25 cellular contexts compared by ENCODE assay signal in genomic region chr2:73404409-73404808, GRCh38.
"Had no signal": no experiment of that assay in that cellular context is flagged by ENCODE, and none has a peak within 500 bp of the region (broad histone marks: within the 10 kb centered on the region; RNA-seq: fewer than 3 reads in every experiment).

No MANE protein-coding gene starts in this region.

- H3K27me3 ChIP-seq: esophagus muscularis mucosa, foreskin keratinocyte, gastroesophageal sphincter, heart left ventricle, hepatocyte, left lung had no signal

- H3K27ac ChIP-seq: esophagus muscularis mucosa, foreskin keratinocyte, gastroesophageal sphincter, heart left ventricle, hepatocyte, left lung, lower lobe of right lung had no signal

- H3K4me3 ChIP-seq: esophagus muscularis mucosa, gastroesophageal sphincter, heart left ventricle, hepatocyte, left lung, lower lobe of right lung, mucosa of descending colon had no signal

- H2AFZ ChIP-seq: hepatocyte had no signal

- H3K4me1 ChIP-seq: esophagus muscularis mucosa, foreskin keratinocyte, gastroesophageal sphincter, heart left ventricle, left lung, lower lobe of right lung had no signal

- DNase-seq: cortex of kidney; effector CD8-positive, alpha-beta T cell; effector memory CD8-positive, alpha-beta T cell; foreskin keratinocyte; heart left ventricle; hypothalamus; immature natural killer cell; islet precursor cell; kidney; kidney glomerular epithelial cell; left colon; left lung; left ventricle myocardium superior; lower lobe of right lung; mesenchymal stem cell; mucosa of descending colon; naive B cell; naive thymus-derived CD8-positive, alpha-beta T cell had no signal

- H3K9me3 Mint-ChIP-seq: effector memory CD8-positive, alpha-beta T cell had no signal

- H3K4me3 Mint-ChIP-seq: dendritic cell treated with granulocyte-macrophage colony-stimulating factor and Interleukin-4, amounts not matched to agents 40 ng/mL and 50 ng/mL, for 4 days; effector memory CD8-positive, alpha-beta T cell; immature natural killer cell; mesothelial cell of epicardium; naive B cell had no signal

- H3K4me2 ChIP-seq: hepatocyte had no signal

- ATAC-seq: effector memory CD8-positive, alpha-beta T cell; foreskin keratinocyte; gastroesophageal sphincter; heart left ventricle; left colon; left lung; left ventricle myocardium superior; lower lobe of right lung; mucosa of descending colon; naive thymus-derived CD8-positive, alpha-beta T cell had no signal

- H3K36me3 ChIP-seq: left lung, lower lobe of right lung had no signal

- H3K4me1 Mint-ChIP-seq: immature natural killer cell, mesothelial cell of epicardium had no signal

- FAIRE-seq: endothelial cell of umbilical vein, frontal cortex, kidney had no signal

- H3K27ac Mint-ChIP-seq: dendritic cell treated with granulocyte-macrophage colony-stimulating factor and Interleukin-4, amounts not matched to agents 40 ng/mL and 50 ng/mL, for 4 days; effector memory CD8-positive, alpha-beta T cell; immature natural killer cell; mesothelial cell of epicardium had no signal

- H3K27me3 Mint-ChIP-seq: dendritic cell treated with granulocyte-macrophage colony-stimulating factor and Interleukin-4, amounts not matched to agents 40 ng/mL and 50 ng/mL, for 4 days; effector memory CD8-positive, alpha-beta T cell; naive B cell; naive thymus-derived CD8-positive, alpha-beta T cell had no signal
